ENCODE assay signal across 27 cellular contexts in genomic region chr7:129385598-129385997, GRCh38.
"Had no signal": no experiment of that assay in that cellular context is flagged by ENCODE, and none has a peak within 500 bp of the region (broad histone marks: within the 10 kb centered on the region; RNA-seq: fewer than 3 reads in every experiment).

No MANE protein-coding gene starts in this region.

- H3K36me3 ChIP-seq: neural progenitor cell, ovary, thoracic aorta, uterus had no signal

- H2AFZ ChIP-seq: neural progenitor cell, parathyroid adenoma had no signal

- H3K9me3 Mint-ChIP-seq: natural killer cell; nephron; neural progenitor cell; stimulated activated effector memory CD8-positive, alpha-beta T cell treated with anti-CD3 and anti-CD28 coated beads, Interleukin-12 subunit alpha, Interleukin-12 subunit beta, amount 100 ng/mL, for 72 hours; stimulated activated naive B cell treated with anti-CD40 and anti-IgM and Interleukin-4, amounts not matched to agents 10 μg/mL and 1 μg/mL and 100 μg/mL, for 72 hours; stimulated activated naive CD8-positive, alpha-beta T cell treated with anti-CD3 and anti-CD28 coated beads, Interleukin-15, Interleukin-2, amounts not matched to agents 100 ng/mL and 50 ng/mL, for 24 hours had no signal

- H3K27me3 ChIP-seq: neural progenitor cell, ovary, right lobe of liver, sigmoid colon, stomach, thyroid gland, tibial nerve, upper lobe of left lung, uterus had no signal

- H3K9me3 ChIP-seq: ovary, psoas muscle, right lobe of liver, sigmoid colon, stomach, thoracic aorta, thyroid gland, tibial nerve, upper lobe of left lung, uterus had no signal

- H3K27me3 Mint-ChIP-seq: progenitor cell of endocrine pancreas; stimulated activated naive B cell treated with anti-CD40 and anti-IgM and Interleukin-4, amounts not matched to agents 10 μg/mL and 1 μg/mL and 100 μg/mL, for 72 hours; stimulated activated naive CD8-positive, alpha-beta T cell treated with anti-CD3 and anti-CD28 coated beads, Interleukin-15, Interleukin-2, amounts not matched to agents 100 ng/mL and 50 ng/mL, for 24 hours had no signal

- DNase-seq: natural killer cell; occipital lobe; ovary; posterior cingulate gyrus; psoas muscle; right cardiac atrium; right lobe of liver; sigmoid colon; small intestine; stimulated activated CD4-positive, alpha-beta T cell treated with anti-CD3 and anti-CD28 coated beads, Interleukin-15, amount 100 ng/mL, for 24 hours; stimulated activated CD4-positive, alpha-beta T cell treated with anti-CD3 and anti-CD28 coated beads, Interleukin-2, amount 100 ng/mL, for 24 hours; stimulated activated CD4-positive, alpha-beta T cell treated with anti-CD3 and anti-CD28 coated beads, Interleukin-2, amount 100 ng/mL, for 48 hours; stimulated activated CD4-positive, alpha-beta T cell treated with anti-CD3 and anti-CD28 coated beads, Interleukin-4, amount 100 ng/mL, for 24 hours; stimulated activated naive B cell treated with anti-CD40 and anti-IgM and Interleukin-4, amounts not matched to agents 10 μg/mL and 1 μg/mL and 100 μg/mL, for 72 hours; stimulated activated naive CD4-positive, alpha-beta T cell treated with Interleukin-2 at 50 U/mL for 16 hours; stomach; thyroid gland; upper lobe of left lung; uterus had no signal

- H3K4me1 Mint-ChIP-seq: natural killer cell, nephron had no signal

- H3K4me3 ChIP-seq: neural progenitor cell, ovary, psoas muscle, right lobe of liver, sigmoid colon, stomach, thoracic aorta, thyroid gland, tibial nerve, upper lobe of left lung, uterus had no signal

- H3K4me2 ChIP-seq: neural progenitor cell had no signal

- H3K27ac Mint-ChIP-seq: natural killer cell; nephron; neural progenitor cell; progenitor cell of endocrine pancreas; stimulated activated effector memory CD8-positive, alpha-beta T cell treated with anti-CD3 and anti-CD28 coated beads, Interleukin-12 subunit alpha, Interleukin-12 subunit beta, amount 100 ng/mL, for 72 hours; stimulated activated naive B cell treated with anti-CD40 and anti-IgM and Interleukin-4, amounts not matched to agents 10 μg/mL and 1 μg/mL and 100 μg/mL, for 72 hours; stimulated activated naive CD8-positive, alpha-beta T cell treated with anti-CD3 and anti-CD28 coated beads, Interleukin-15, Interleukin-2, amounts not matched to agents 100 ng/mL and 50 ng/mL, for 24 hours had no signal

- ATAC-seq: natural killer cell; psoas muscle; right cardiac atrium; right lobe of liver; stimulated activated effector memory CD8-positive, alpha-beta T cell treated with anti-CD3 and anti-CD28 coated beads, Interleukin-12 subunit alpha, Interleukin-12 subunit beta, amount 100 ng/mL, for 72 hours; stimulated activated naive B cell treated with anti-CD40 and anti-IgM and Interleukin-4, amounts not matched to agents 10 μg/mL and 1 μg/mL and 100 μg/mL, for 72 hours had no signal

- H3K4me3 Mint-ChIP-seq: natural killer cell; nephron; neural progenitor cell; stimulated activated effector memory CD8-positive, alpha-beta T cell treated with anti-CD3 and anti-CD28 coated beads, Interleukin-12 subunit alpha, Interleukin-12 subunit beta, amount 100 ng/mL, for 72 hours; stimulated activated naive B cell treated with anti-CD40 and anti-IgM and Interleukin-4, amounts not matched to agents 10 μg/mL and 1 μg/mL and 100 μg/mL, for 72 hours; stimulated activated naive CD8-positive, alpha-beta T cell treated with anti-CD3 and anti-CD28 coated beads, Interleukin-15, Interleukin-2, amounts not matched to agents 100 ng/mL and 50 ng/mL, for 24 hours had no signal

- H3K9ac ChIP-seq: neural progenitor cell, parathyroid adenoma had no signal

- H3K4me1 ChIP-seq: parathyroid adenoma, sigmoid colon, stomach, thyroid gland, tibial nerve, upper lobe of left lung, uterus had no signal

- H3K27ac ChIP-seq: neural progenitor cell, ovary, parathyroid adenoma, psoas muscle, right lobe of liver, sigmoid colon, stomach, thoracic aorta, thyroid gland, tibial nerve, upper lobe of left lung, uterus had no signal

- H3K79me2 ChIP-seq: parathyroid adenoma had no signal

- H3K36me3 Mint-ChIP-seq: natural killer cell had no signal
